ENCODE assay signal across 16 cellular contexts in genomic region chrX:153061732-153062131, GRCh38. TPM values are rescaled to one million over a fixed set of nuclear protein-coding genes. Genes with fewer than 3 reads are reported as not detected.
DNase-seq lines count a peak whose midpoint lies in the region; ATAC-seq and TF ChIP-seq lines count a peak whose summit lies in the region.
"Had no signal": no experiment of that assay in that cellular context is flagged by ENCODE, and none has a peak within 500 bp of the region (broad histone marks: within the 10 kb centered on the region; RNA-seq: fewer than 3 reads in every experiment).

No MANE protein-coding gene starts in this region.

- in situ Hi-C loops in IMR-90 (cut with MboI; ENCODE audit: low sequenced_read_pairs): no loop called here

- H4K20me1 ChIP-seq in IMR-90 (ENCODE audit: insufficient read depth, low read length): no peaks in the 10 kb centered on the region

- DNase-seq in AG10803 (ENCODE audit: low read depth): peak; percentile 34
- peak; percentile 55 for DNase-seq in IMR-90
- peak; percentile 33 for DNase-seq in astrocyte of the hippocampus (ENCODE audit: low read depth, low spot score)
- DNase-seq in iris pigment epithelial cell (ENCODE audit: low read depth): peak; percentile 55
- DNase-seq in upper lobe of right lung: no peak
- DNase-seq: BE2C, kidney, NCI-H1105, NCI-H446, psoas muscle, T-helper 17 cell, trophoblast cell had no signal

- no peak for TF ChIP-seq CTCF in AG10803 (conservative IDR thresholded peaks at IDR 0.05; ENCODE audit: low read length)
- no peak for TF ChIP-seq CTCF in IMR-90 (conservative IDR thresholded peaks at IDR 0.05; ENCODE audit: low read depth, low read length)
- TF ChIP-seq CTCF in upper lobe of right lung (IDR thresholded peaks at IDR 0.05): no peak

- peak; percentile 48 for ATAC-seq in IMR-90 (ENCODE audit: low read depth)
- ATAC-seq in HG03108 (IDR thresholded peaks at IDR 0.05; ENCODE audit: unreplicated experiment): no peak
- ATAC-seq in upper lobe of right lung: no peak
- ATAC-seq in HG02588 (IDR thresholded peaks at IDR 0.05; ENCODE audit: unreplicated experiment): no peak
- no peak for ATAC-seq in HG03521 (IDR thresholded peaks at IDR 0.05; ENCODE audit: unreplicated experiment)
- ATAC-seq: HepG2, psoas muscle, T-helper 17 cell had no signal

- no peak for TF ChIP-seq RAD21 in IMR-90 (IDR thresholded peaks at IDR 0.05; ENCODE audit: low read length)

- intact Hi-C loops in IMR-90 (cut with micrococcal nuclease) (no loop called here), upper lobe of right lung (cut with DNase I) (no loop called here)

- H3K9me3 ChIP-seq in IMR-90 (ENCODE audit: control insufficient read depth, insufficient read depth, low read length) (peaks cover 4% of the 10 kb centered on the region; the same call in 1 of the 2 replicates), upper lobe of right lung (no peaks in the 10 kb centered on the region)
- H3K9me3 ChIP-seq: BE2C, psoas muscle had no signal

- no peak overlapping the region for H3K56ac ChIP-seq in IMR-90 (ENCODE audit: extremely low read depth, insufficient read depth, low read length)

- H4K8ac ChIP-seq in IMR-90 (ENCODE audit: low read depth in 2 of 2, low read length in 2 of 2): no peak overlapping the region

- H2BK5ac ChIP-seq in IMR-90 (ENCODE audit: low read depth, low read length, poor library complexity, severe bottlenecking): no peak overlapping the region

- no CpG with 5 or more reads among the region's 3 CpGs for WGBS in IMR-90 (ENCODE audit: extremely low coverage in 2 of 2, insufficient read length in 1 of 2), 2 experiments

- H3K18ac ChIP-seq in IMR-90 (ENCODE audit: low read depth, low read length): no peak overlapping the region

- no peak overlapping the region for H3K23ac ChIP-seq in IMR-90 (ENCODE audit: low read depth, low read length)

- no peak overlapping the region for H4K91ac ChIP-seq in IMR-90 (ENCODE audit: insufficient read depth, low read depth, low read length)

- H3K27me3 ChIP-seq in IMR-90 (ENCODE audit: control insufficient read depth, insufficient read depth, low read length) (peaks cover 11% of the 10 kb centered on the region; the same call in 1 of the 2 replicates), upper lobe of right lung (peaks cover 8% of the 10 kb centered on the region)
- H3K27me3 ChIP-seq: BE2C had no signal

- TF ChIP-seq POLR2A in IMR-90 (IDR thresholded peaks at IDR 0.05; ENCODE audit: low read depth, low read length): no peak

- H3K36me3 ChIP-seq in IMR-90 (ENCODE audit: control insufficient read depth, insufficient read depth, low read length): no peaks in the 10 kb centered on the region
- H3K36me3 ChIP-seq in upper lobe of right lung: no peaks in the 10 kb centered on the region
- H3K36me3 ChIP-seq: BE2C had no signal

- H2AFZ ChIP-seq in IMR-90 (replicated peaks; ENCODE audit: low read length, poor library complexity): no peak overlapping the region

- no peak overlapping the region for H2BK20ac ChIP-seq in IMR-90 (ENCODE audit: low read depth, low read length)

- no peak overlapping the region for H4K5ac ChIP-seq in IMR-90 (ENCODE audit: low read depth, low read length)

- POLR2A ChIA-PET in IMR-90 (lab: Charles Lee; ENCODE audit: unreplicated experiment): interaction anchor here (0.6 kb wide), 1 partner anchor 28 kb away, joined by 3 read pairs; no protein-coding TSS in a partner anchor

- H3K27ac ChIP-seq in IMR-90 (ENCODE audit: insufficient read depth, low read length) (no peak overlapping the region), upper lobe of right lung (no peak overlapping the region)
- H3K27ac ChIP-seq: psoas muscle had no signal

- no peak overlapping the region for H3K4me3 ChIP-seq in AG10803 (ENCODE audit: low read length)
- no peak overlapping the region for H3K4me3 ChIP-seq in IMR-90 (ENCODE audit: insufficient read depth, low read depth, low read length)
- no peak overlapping the region for H3K4me3 ChIP-seq in upper lobe of right lung
- H3K4me3 ChIP-seq: psoas muscle had no signal

- CTCF ChIA-PET in IMR-90 (lab: Yijun Ruan, JAX): no interaction called here

- H3K4me2 ChIP-seq in IMR-90 (ENCODE audit: low read depth, low read length): no peak overlapping the region

- no peak overlapping the region for H2BK120ac ChIP-seq in IMR-90 (ENCODE audit: low read depth, low read length)

- H3K79me1 ChIP-seq in IMR-90 (ENCODE audit: low read depth in 1 of 2, low read length in 2 of 2): no peaks in the 10 kb centered on the region

- H3K9me1 ChIP-seq in IMR-90 (ENCODE audit: insufficient read depth, low read length): no peaks in the 10 kb centered on the region

- no peak overlapping the region for H2BK15ac ChIP-seq in IMR-90 (ENCODE audit: low read depth, low read length)

- no peak overlapping the region for H3K9ac ChIP-seq in IMR-90 (ENCODE audit: low read depth, low read length)

- H2AK5ac ChIP-seq in IMR-90 (ENCODE audit: low read depth, low read length): no peak overlapping the region

- dilution Hi-C loops in IMR-90 (cut with HindIII; ENCODE audit: low sequenced_read_pairs, unreplicated experiment): no loop called here

- H3K14ac ChIP-seq in IMR-90 (replicated peaks; ENCODE audit: low read depth, low read length): no peak overlapping the region

- no TSS peak for BruUV-seq in IMR-90 (replicated peaks; lab: Mats Ljungman, UMichigan)

- no peak overlapping the region for H3K4ac ChIP-seq in IMR-90 (ENCODE audit: low read depth, low read length)

- H2AK9ac ChIP-seq in IMR-90 (replicated peaks; ENCODE audit: low read depth, low read length, poor library complexity): no peak overlapping the region

- H3K4me1 ChIP-seq in IMR-90 (ENCODE audit: control insufficient read depth, insufficient read depth, low read length) (peaks cover 1% of the 10 kb centered on the region; the same call in 1 of the 2 replicates), upper lobe of right lung (no peaks in the 10 kb centered on the region)
- H3K4me1 ChIP-seq: BE2C, psoas muscle had no signal

TF ChIP-seq in IMR-90, 13 proteins besides CTCF, POLR2A, EP300 and RAD21:
- no peak for TF ChIP-seq SMC3 (IDR thresholded peaks at IDR 0.05; ENCODE audit: low read depth, low read length)
- peak; percentile 21; the same call in 1 of the 2 replicates for TF ChIP-seq FOS (IDR thresholded peaks at IDR 0.05; ENCODE audit: low read depth, low read length)

RNA-seq across cellular contexts. Expression of gene PNMA3, which starts 5.5 kb away (rescaled TPM):
- total RNA-seq in IMR-90 (2012; rRNA removed) (not detected in 2 replicates), upper lobe of right lung (0.32 TPM)
- 0.03 TPM in 1 of 2 replicates, not detected in the other for polyA plus RNA-seq in IMR-90 (2012; rRNA removed)
- not detected in 2 replicates for polyA plus RNA-seq in IMR-90 (2012; cell fraction: cytosol; rRNA removed)
- polyA plus RNA-seq in IMR-90 (2012; cell fraction: nucleus; rRNA removed; ENCODE audit: low replicate concordance): 0.22 and 0.23 TPM in 2 replicates
- total RNA-seq: HepG2 had no signal
- polyA plus RNA-seq: HepG2 had no signal

RNA-seq across cellular contexts. Expression of gene PNMA6A, which starts 10.5 kb away (rescaled TPM):
- 0.18 and 0.28 TPM in 2 replicates for total RNA-seq in IMR-90 (2012; rRNA removed)
- polyA plus RNA-seq in IMR-90 (2012; rRNA removed): 0.21 and 0.37 TPM in 2 replicates
- 0.44 and 0.52 TPM in 2 replicates for polyA plus RNA-seq in IMR-90 (2012; cell fraction: cytosol; rRNA removed)
- polyA plus RNA-seq in IMR-90 (2012; cell fraction: nucleus; rRNA removed; ENCODE audit: low replicate concordance): 0.66 and 1.0 TPM in 2 replicates
- total RNA-seq in upper lobe of right lung: 0.87 TPM
